In genomic region chr7:138565071-138565450, GRCh38 we compare ENCODE assay signal across 15 cellular contexts.
DNase-seq lines count a peak whose midpoint lies in the region; FAIRE-seq and TF ChIP-seq lines count a peak whose summit lies in the region.
"Had no signal": no experiment of that assay in that cellular context is flagged by ENCODE, and none has a peak within 500 bp of the region (broad histone marks: within the 10 kb centered on the region; RNA-seq: fewer than 3 reads in every experiment).

No MANE protein-coding gene starts in this region.

- H3K36me3 ChIP-seq in OCI-LY3 (replicated peaks; ENCODE audit: low read depth, low read length) (peaks cover 11% of the 10 kb centered on the region), esophagus (ENCODE audit: control insufficient read depth in 2 of 2, insufficient read depth in 2 of 2, low read length in 1 of 2) (peaks cover 7 to 8% of the 10 kb centered on the region in 2 donors), neutrophil (peaks cover 38% of the 10 kb centered on the region)

- no peaks in the 10 kb centered on the region for H3K79me2 ChIP-seq in OCI-LY3 (ENCODE audit: low read length)

- H3K27me3 ChIP-seq in OCI-LY3 (ENCODE audit: low read depth, low read length) (no peaks in the 10 kb centered on the region), esophagus (ENCODE audit: control insufficient read depth in 1 of 2, insufficient read depth in 2 of 2, low read length in 2 of 2) (no peaks in the 10 kb centered on the region), neutrophil (no peaks in the 10 kb centered on the region)

- DNase-seq in GM12891 (ENCODE audit: insufficient read length, low spot score) (no peak), GM19240 (ENCODE audit: insufficient read length, low spot score) (no peak), Ammon's horn (ENCODE audit: low spot score) (no peak), NCI-H82 treated with DMSO at 0.1 percent for 48 hours (lab: John Stamatoyannopoulos, UW; ENCODE audit: unreplicated experiment) (no peak), NCI-H2171 treated with DMSO at 0.1 percent for 48 hours (lab: John Stamatoyannopoulos, UW) (no peak)
- DNase-seq: activated CD4-positive, CD25-positive, alpha-beta regulatory T cell; activated CD8-positive, alpha-beta memory T cell treated with anti-CD3 and anti-CD28 coated beads, Interleukin-2, amount 10 ng/mL, durations not matched to agents 7 days and 5 days; cortex of kidney; head of caudate nucleus; Karpas-422; NCI-H526 had no signal

- WGBS in esophagus, 2 donors, result 96 to 97% methylated on average over 8 of the region's 8 CpGs

- H3K4me2 ChIP-seq in OCI-LY3 (ENCODE audit: low read length), result peak overlapping the region; percentile 96

- no peak for FAIRE-seq in GM12891 (lab: Jason Lieb, UNC)
- FAIRE-seq: islet of Langerhans had no signal

- no peak for TF ChIP-seq POLR2A in GM12891 (IDR thresholded peaks at IDR 0.05; ENCODE audit: low read depth, low read length)

- TF ChIP-seq CTCF in OCI-LY3 (IDR thresholded peaks at IDR 0.05; ENCODE audit: low read depth, low read length), result no peak
- TF ChIP-seq CTCF in neutrophil (IDR thresholded peaks at IDR 0.05), result no peak

- H3K9me3 ChIP-seq in OCI-LY3 (ENCODE audit: insufficient read depth, low read length) (no peaks in the 10 kb centered on the region), esophagus (ENCODE audit: control insufficient read depth in 2 of 2, insufficient read depth in 1 of 2, low read depth in 1 of 2, low read length in 1 of 2) (peaks cover 11 to 13% of the 10 kb centered on the region in 2 donors), neutrophil (peaks cover 18% of the 10 kb centered on the region)

- H4K20me1 ChIP-seq in OCI-LY3 (ENCODE audit: insufficient read depth, low read length), result no peaks in the 10 kb centered on the region

- H3K27ac ChIP-seq in OCI-LY3 (ENCODE audit: low read length) (peak overlapping the region; percentile 86), esophagus (ENCODE audit: low read depth in 2 of 2, low read length in 1 of 2) (peak overlapping the region; percentile 6 to 34), neutrophil (peak overlapping the region; percentile 90)

- H3K4me1 ChIP-seq in OCI-LY3 (ENCODE audit: low read length), result peaks cover 25% of the 10 kb centered on the region
- H3K4me1 ChIP-seq in esophagus (ENCODE audit: control insufficient read depth in 2 of 2, insufficient read depth in 2 of 2, low read length in 1 of 2), result peaks cover 0 to 2% of the 10 kb centered on the region in 2 donors
- H3K4me1 ChIP-seq in neutrophil (ENCODE audit: control insufficient read depth in 1 of 2, insufficient read depth in 1 of 2, low read depth in 1 of 2, low read length in 1 of 2), result peaks cover 28 to 31% of the 10 kb centered on the region in 2 experiments

- H3K9ac ChIP-seq in OCI-LY3 (ENCODE audit: low read length), result peak overlapping the region; percentile 63

- H3K4me3 ChIP-seq in OCI-LY3 (ENCODE audit: low read length) (peak overlapping the region; percentile 75), esophagus (ENCODE audit: low read depth in 1 of 2, low read length in 2 of 2) (no peak overlapping the region), neutrophil (ENCODE audit: low read depth in 1 of 2, low read length in 1 of 2) (peak overlapping the region; percentile 12 to 46)

- H2AFZ ChIP-seq in OCI-LY3 (ENCODE audit: low read depth, low read length), result peak overlapping the region; percentile 60

TF ChIP-seq in GM12891, 5 proteins besides CTCF, POLR2A, EP300 and RAD21:
- TF ChIP-seq SPI1 (IDR thresholded peaks at IDR 0.05; ENCODE audit: low read depth, low read length) (peak; percentile 56), POU2F2 (IDR thresholded peaks at IDR 0.05; ENCODE audit: low read depth, low read length) (no peak)

Comparison
In these comparisons a context has a peak if more than half of its experiments do, and no peak if none do; other contexts are left out.
1. H3K27ac ChIP-seq: peak in every context shown above with its lines; median percentile 90 in neutrophil; 86 in OCI-LY3; 20 in esophagus.
2. H3K4me3 ChIP-seq: peak in OCI-LY3 (single experiment) and neutrophil (2 of 2); none in esophagus (0 of 2).